ENCODE assay signal across 2 cellular contexts in the genomic region with DNA sequence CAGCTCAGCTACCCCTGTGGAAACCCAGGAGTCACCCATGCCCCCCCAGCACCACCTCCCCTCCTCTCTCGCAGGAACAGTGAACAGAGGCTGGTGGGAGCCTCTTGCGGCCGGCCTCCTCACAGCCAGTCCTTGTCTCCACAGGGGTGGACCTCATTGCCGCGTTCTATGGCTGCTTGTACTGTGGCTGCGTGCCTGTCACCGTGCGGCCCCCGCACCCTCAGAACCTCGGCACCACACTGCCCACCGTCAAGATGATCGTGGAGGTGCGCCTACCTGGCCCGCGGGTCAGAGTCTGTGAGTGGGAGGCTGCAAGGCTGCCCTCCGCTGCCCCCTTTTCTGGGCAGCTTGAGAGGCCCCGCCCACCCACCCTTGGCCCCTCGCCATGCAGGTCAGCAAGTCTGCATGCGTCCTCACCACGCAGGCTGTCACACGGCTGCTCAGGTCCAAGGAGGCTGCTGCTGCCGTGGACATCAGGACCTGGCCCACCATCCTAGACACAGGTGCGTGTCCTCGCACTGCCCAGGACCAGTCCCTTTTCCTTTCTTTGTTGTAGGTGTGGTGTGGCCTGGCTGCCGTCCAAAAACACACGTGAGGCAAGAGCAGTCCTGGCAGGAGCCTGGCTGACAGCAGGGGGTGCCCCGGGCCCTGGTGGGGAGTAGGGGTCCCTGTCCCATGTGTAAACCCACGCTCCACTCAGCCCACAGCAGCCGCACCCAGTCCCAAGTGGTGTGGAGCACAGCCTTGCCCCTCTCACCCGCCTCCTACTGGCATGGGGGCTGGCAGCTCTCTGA.
TF ChIP-seq lines count a peak whose summit lies in the region.

No MANE protein-coding gene starts in this region.

TF ChIP-seq in Ishikawa, 13 proteins besides CTCF, POLR2A, EP300 and RAD21:
- peak; percentile 59 for TF ChIP-seq NFIC (IDR thresholded peaks at IDR 0.05)
- TF ChIP-seq, protein P1, sequence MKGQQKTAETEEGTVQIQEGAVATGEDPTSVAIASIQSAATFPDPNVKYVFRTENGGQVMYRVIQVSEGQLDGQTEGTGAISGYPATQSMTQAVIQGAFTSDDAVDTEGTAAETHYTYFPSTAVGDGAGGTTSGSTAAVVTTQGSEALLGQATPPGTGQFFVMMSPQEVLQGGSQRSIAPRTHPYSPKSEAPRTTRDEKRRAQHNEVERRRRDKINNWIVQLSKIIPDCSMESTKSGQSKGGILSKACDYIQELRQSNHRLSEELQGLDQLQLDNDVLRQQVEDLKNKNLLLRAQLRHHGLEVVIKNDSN (IDR thresholded peaks at IDR 0.05), result peak; percentile 65
- TF ChIP-seq CEBPB (IDR thresholded peaks at IDR 0.05), result no peak
- no peak for TF ChIP-seq TCF12 (IDR thresholded peaks at IDR 0.05; ENCODE audit: low read depth)
- TF ChIP-seq REST (IDR thresholded peaks at IDR 0.05; ENCODE audit: low read depth), result no peak
- no peak for TF ChIP-seq EGR1 (IDR thresholded peaks at IDR 0.05)
- no peak for TF ChIP-seq FOXM1 (IDR thresholded peaks at IDR 0.05; ENCODE audit: borderline replicate concordance, low read depth)

TF ChIP-seq in HepG2, 621 proteins besides CTCF, POLR2A, EP300 and RAD21:
- no peak for TF ChIP-seq TCF7L2 (IDR thresholded peaks at IDR 0.05; ENCODE audit: low read depth, low read length)
- no peak for TF ChIP-seq SNAI1 (CRISPR knock-in tag; IDR thresholded peaks at IDR 0.05; ENCODE audit: borderline replicate concordance)
- no peak for TF ChIP-seq HDAC1 (CRISPR knock-in tag; IDR thresholded peaks at IDR 0.05)
- no peak for TF ChIP-seq ETV5 (CRISPR knock-in tag; IDR thresholded peaks at IDR 0.05; ENCODE audit: borderline replicate concordance)
- TF ChIP-seq TFDP1 (CRISPR knock-in tag; IDR thresholded peaks at IDR 0.05; ENCODE audit: borderline replicate concordance), result no peak
- no peak for TF ChIP-seq ZNF891 (CRISPR knock-in tag; IDR thresholded peaks at IDR 0.05)
